1 cellular context compared by ENCODE assay signal in genomic region chr13:113110048-113110851, GRCh38.
A peak's percentile ranks its signal among the peaks of the same experiment; 100 is the strongest.
TF ChIP-seq lines count a peak whose summit lies in the region.

No MANE protein-coding gene starts in this region.

TF ChIP-seq in HepG2, 621 proteins besides CTCF, POLR2A, EP300 and RAD21:
- TF ChIP-seq RBFOX2 (IDR thresholded peaks at IDR 0.05; ENCODE audit: low read depth, low read length) (peak; percentile 65), ZNF207 (IDR thresholded peaks at IDR 0.05; ENCODE audit: borderline replicate concordance) (no peak), AKAP8 (CRISPR knock-in tag; IDR thresholded peaks at IDR 0.05) (0 out of 2 replicates have a peak, but pooled peaks have one; percentile 31)
TF ChIP-seq in HepG2: peak in this region for 2.
